In the genomic region with DNA sequence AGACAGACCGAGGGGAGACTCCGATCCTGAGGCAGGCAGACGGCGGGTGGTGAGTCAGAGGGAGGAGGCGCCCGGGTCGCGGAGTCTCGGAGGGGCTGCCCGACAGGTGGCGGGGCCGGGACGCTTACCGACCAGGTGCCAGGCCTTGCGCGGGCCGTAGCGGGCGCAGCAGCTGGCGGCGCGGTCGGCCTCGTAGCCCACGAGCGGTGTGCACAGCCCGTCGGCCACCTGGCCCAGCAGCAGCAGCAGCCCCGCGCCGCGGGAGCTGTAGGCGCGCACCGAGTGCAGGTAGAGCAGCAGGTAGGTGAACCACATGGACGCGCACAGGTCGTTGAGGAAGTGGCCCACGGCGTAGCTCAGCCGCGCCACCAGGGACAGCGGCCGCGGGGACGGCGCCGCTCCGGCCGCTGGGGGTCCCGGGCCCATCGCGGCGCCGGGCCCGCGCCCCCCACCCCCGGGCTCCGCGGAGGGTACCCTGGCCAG, we compare ENCODE assay signal across 8 cellular contexts. TPM values are rescaled to one million over a fixed set of nuclear protein-coding genes. Genes with fewer than 3 reads are reported as not detected.
DNase-seq lines count a peak whose midpoint lies in the region; ATAC-seq and TF ChIP-seq lines count a peak whose summit lies in the region.

No MANE protein-coding gene starts in this region.

- no peaks in the 10 kb centered on the region for H3K27me3 ChIP-seq in CD4-positive, alpha-beta memory T cell (ENCODE audit: insufficient read depth, low read length)
- H3K27me3 ChIP-seq in neuronal stem cell (ENCODE audit: control insufficient read depth in 3 of 3, insufficient read depth in 3 of 3, low read depth in 1 of 3, low read length in 3 of 3), result no peaks in the 10 kb centered on the region

- peaks cover 0 to 10% of the 10 kb centered on the region in 2 donors for H3K36me3 Mint-ChIP-seq in CD4-positive, alpha-beta memory T cell
- no peaks in the 10 kb centered on the region for H3K36me3 Mint-ChIP-seq in type B pancreatic cell

- H3K36me3 ChIP-seq in CD4-positive, alpha-beta memory T cell (ENCODE audit: insufficient read depth, low read length), result no peaks in the 10 kb centered on the region
- H3K36me3 ChIP-seq in neuronal stem cell (replicated peaks in 1 of 2; ENCODE audit: control insufficient read depth in 2 of 2, insufficient read depth in 2 of 2, low read length in 2 of 2), result no peaks in the 10 kb centered on the region

- peak overlapping the region; percentile 98 for H3K9ac ChIP-seq in neuronal stem cell (ENCODE audit: low read depth, low read length, poor library complexity)

- H3K4me1 Mint-ChIP-seq in CD4-positive, alpha-beta memory T cell, result peaks cover 21 to 45% (median 32%) of the 10 kb centered on the region in 4 donors
- peaks cover 16% of the 10 kb centered on the region for H3K4me1 Mint-ChIP-seq in type B pancreatic cell (ENCODE audit: unreplicated experiment)

- H3K9me3 Mint-ChIP-seq in CD4-positive, alpha-beta memory T cell, result peaks cover 0 to 3% (median 0%) of the 10 kb centered on the region in 8 donors
- H3K9me3 Mint-ChIP-seq in type B pancreatic cell, result no peaks in the 10 kb centered on the region

- H3K4me3 ChIP-seq in CD4-positive, alpha-beta memory T cell (ENCODE audit: low read length in 2 of 2), result peak overlapping the region; percentile 73 to 81
- H3K4me3 ChIP-seq in epithelial cell of proximal tubule (ENCODE audit: low read depth, low read length) (peak overlapping the region; percentile 87), neuronal stem cell (ENCODE audit: low read length in 2 of 2) (peak overlapping the region; percentile 99)

- peak; percentile 7 for ATAC-seq in GM21447 (IDR thresholded peaks at IDR 0.05; ENCODE audit: unreplicated experiment)

- H3K27me3 Mint-ChIP-seq in CD4-positive, alpha-beta memory T cell, result peaks cover 0 to 1% of the 10 kb centered on the region in 2 donors
- H3K27me3 Mint-ChIP-seq in type B pancreatic cell, result no peaks in the 10 kb centered on the region

- H3K4me3 Mint-ChIP-seq in CD4-positive, alpha-beta memory T cell, result peak overlapping the region; percentile 92 to 99 (median 96)
- H3K4me3 Mint-ChIP-seq in type B pancreatic cell, result peak overlapping the region; percentile 92

- peaks cover 12% of the 10 kb centered on the region for H3K79me1 ChIP-seq in neuronal stem cell (ENCODE audit: low read depth, low read length)

- CTCF ChIA-PET in CD4-positive, alpha-beta memory T cell (lab: Charles Lee; ENCODE audit: partially characterized antibody), result interaction anchor here (0.6 to 4.3 kb wide), 6 partner anchors 9 to 28 kb away, joined by 3 to 49 read pairs (median 4); a partner anchor contains a TSS

- H4K91ac ChIP-seq in neuronal stem cell (ENCODE audit: low read depth, low read length, poor library complexity), result no peak overlapping the region

- H3K18ac ChIP-seq in neuronal stem cell (ENCODE audit: low read length), result peak overlapping the region; percentile 87

- intact Hi-C loops in CD4-positive, alpha-beta memory T cell (cut with micrococcal nuclease), result loop anchor here (1.0 kb wide), 2 partner anchors 15 to 70 kb away; a partner anchor contains a TSS

- peak overlapping the region; percentile 75 for H2BK5ac ChIP-seq in neuronal stem cell (ENCODE audit: low read length)

- no peak for TF ChIP-seq CTCF in epithelial cell of proximal tubule (conservative IDR thresholded peaks at IDR 0.05; ENCODE audit: low read depth, low read length)
- TF ChIP-seq CTCF in type B pancreatic cell (conservative IDR thresholded peaks at IDR 0.05), result peak; percentile 29

- H3K27ac ChIP-seq in CD4-positive, alpha-beta memory T cell (ENCODE audit: low read depth, low read length), result peak overlapping the region; percentile 74
- H3K27ac ChIP-seq in neuronal stem cell (replicated peaks; ENCODE audit: low read length), result no peak overlapping the region

- no peak overlapping the region for H2BK120ac ChIP-seq in neuronal stem cell (ENCODE audit: low read depth, low read length)

- no peak overlapping the region for H2BK12ac ChIP-seq in neuronal stem cell (ENCODE audit: low read length)

- peaks cover 49% of the 10 kb centered on the region for H3K4me1 ChIP-seq in CD4-positive, alpha-beta memory T cell (ENCODE audit: insufficient read depth, low read length)
- H3K4me1 ChIP-seq in neuronal stem cell (ENCODE audit: control insufficient read depth in 2 of 2, insufficient read depth in 1 of 2, low read depth in 1 of 2, low read length in 2 of 2), result peaks cover 6 to 10% of the 10 kb centered on the region in 2 donors

- H3K27ac Mint-ChIP-seq in CD4-positive, alpha-beta memory T cell, result peak overlapping the region; percentile 92 to 99 (median 97)
- H3K27ac Mint-ChIP-seq in type B pancreatic cell, result peak overlapping the region; percentile 78

- peak overlapping the region; percentile 99 for H3K23ac ChIP-seq in neuronal stem cell (ENCODE audit: low read depth, low read length, poor library complexity)

- POLR2A ChIA-PET in CD4-positive, alpha-beta memory T cell (lab: Charles Lee; ENCODE audit: partially characterized antibody), result interaction anchor here (0.7 to 7.2 kb wide), 19 partner anchors 9 to 690 kb away, joined by 3 to 54 read pairs (median 6); a partner anchor contains a TSS

- peak; percentile 53 to 85 (median 59) for DNase-seq in CD4-positive, alpha-beta memory T cell
- DNase-seq in M059J (ENCODE audit: low read depth), result peak; percentile 62
- DNase-seq in activated CD8-positive, alpha-beta memory T cell treated with anti-CD3 and anti-CD28 coated beads for 48 hours (ENCODE audit: low read depth in 2 of 3, low spot score in 2 of 3), result peak in 2 of 3 experiments; percentile 28 to 42
- DNase-seq in epithelial cell of proximal tubule (ENCODE audit: low read depth), result no peak
- no peak for DNase-seq in neuronal stem cell (ENCODE audit: low spot score)
- no peak for DNase-seq in type B pancreatic cell (ENCODE audit: extremely low spot score, unreplicated experiment)
- no peak for DNase-seq in A172 (ENCODE audit: low spot score)

- no CpG with 5 or more reads among the region's 60 CpGs for WGBS in neuronal stem cell (ENCODE audit: extremely low coverage in 2 of 2, insufficient read length in 2 of 2, insufficient replicate concordance in 1 of 2), 2 donors

- no peak overlapping the region for H4K8ac ChIP-seq in neuronal stem cell (ENCODE audit: low read depth, low read length)

- no peaks in the 10 kb centered on the region for H3K9me3 ChIP-seq in CD4-positive, alpha-beta memory T cell (ENCODE audit: control insufficient read depth in 1 of 2, low read length in 2 of 2)
- H3K9me3 ChIP-seq in neuronal stem cell (replicated peaks in 1 of 2; ENCODE audit: control insufficient read depth in 2 of 2, insufficient read depth in 1 of 2, low read depth in 1 of 2, low read length in 2 of 2), result no peaks in the 10 kb centered on the region

- H2AK5ac ChIP-seq in neuronal stem cell (ENCODE audit: low read depth, low read length), result peak overlapping the region; percentile 86

- peak overlapping the region; percentile 94 for H3K4me2 ChIP-seq in neuronal stem cell (ENCODE audit: insufficient read depth, low read length, poor library complexity, severe bottlenecking)

- H3K4ac ChIP-seq in neuronal stem cell (ENCODE audit: low read length), result no peak overlapping the region

- H2AFZ ChIP-seq in neuronal stem cell (ENCODE audit: low read length), result peak overlapping the region; percentile 99

- peak overlapping the region; percentile 97 for H3K14ac ChIP-seq in neuronal stem cell (ENCODE audit: low read length)

- peak overlapping the region; percentile 49 for H2BK15ac ChIP-seq in neuronal stem cell (ENCODE audit: low read length)

RNA-seq across cellular contexts. Expression of a gene that starts 0.4 kb away (rescaled TPM):
- total RNA-seq in CD4-positive, alpha-beta memory T cell, result 100 to 1,000 TPM; 128 to 136 TPM
- 10 to 100 TPM; 45.5 to 54.3 TPM for polyA plus RNA-seq in CD4-positive, alpha-beta memory T cell
- total RNA-seq in M059J (2014; rRNA removed; shearing (Covaris generic)), result 50.7 and 105 TPM in 2 replicates
- 238 and 260 TPM in 2 replicates for total RNA-seq in epithelial cell of proximal tubule
- 27.9 TPM for polyA plus RNA-seq in neuronal stem cell (2013, experiment 1 of 2)
- polyA plus RNA-seq in neuronal stem cell (2013, experiment 2 of 2), result 25.3 TPM
- total RNA-seq in type B pancreatic cell (ENCODE audit: low replicate concordance), result 74.1 and 80.9 TPM in 2 replicates
- 152 and 169 TPM in 2 replicates for total RNA-seq in A172 (2014; rRNA removed; shearing (Covaris generic))

RNA-seq across cellular contexts. Expression of a gene that starts 15.7 kb away (rescaled TPM):
- 10 to 100 TPM; 48.1 to 51.6 TPM for total RNA-seq in CD4-positive, alpha-beta memory T cell
- 10 to 100 TPM; 42.4 to 43.0 TPM for polyA plus RNA-seq in CD4-positive, alpha-beta memory T cell
- total RNA-seq in M059J (2014; rRNA removed; shearing (Covaris generic)), result 112 and 151 TPM in 2 replicates
- total RNA-seq in epithelial cell of proximal tubule (125 and 135 TPM in 2 replicates), type B pancreatic cell (ENCODE audit: low replicate concordance) (60.1 and 78.3 TPM in 2 replicates)
- 76.9 TPM for polyA plus RNA-seq in neuronal stem cell (2013, experiment 1 of 2)
- polyA plus RNA-seq in neuronal stem cell (2013, experiment 2 of 2), result 73.8 TPM
- 224 and 260 TPM in 2 replicates for total RNA-seq in A172 (2014; rRNA removed; shearing (Covaris generic))

RNA-seq across cellular contexts. Expression of a gene that starts 18.0 kb away (rescaled TPM):
- 10 to 100 TPM in 1 of 2 experiments, 1 to 10 TPM in 1; 8.1 to 10.6 TPM for total RNA-seq in CD4-positive, alpha-beta memory T cell
- polyA plus RNA-seq in CD4-positive, alpha-beta memory T cell, result under 1 TPM in 1 of 2 donors, not detected in 1; 0.55 TPM
- total RNA-seq in M059J (2014; rRNA removed; shearing (Covaris generic)), result not detected in 2 replicates
- not detected in 2 replicates for total RNA-seq in epithelial cell of proximal tubule
- 0.07 TPM for polyA plus RNA-seq in neuronal stem cell (2013, experiment 1 of 2)
- polyA plus RNA-seq in neuronal stem cell (2013, experiment 2 of 2), result 0.07 TPM
- total RNA-seq in type B pancreatic cell (ENCODE audit: low replicate concordance), result 1.3 and 3.4 TPM in 2 replicates
- not detected in 2 replicates for total RNA-seq in A172 (2014; rRNA removed; shearing (Covaris generic))

RNA-seq across cellular contexts. Expression of a gene that starts 28.3 kb away (rescaled TPM):
- total RNA-seq in CD4-positive, alpha-beta memory T cell, result under 1 TPM; 0.64 to 0.70 TPM
- polyA plus RNA-seq in CD4-positive, alpha-beta memory T cell, result under 1 TPM in 1 of 2 donors, not detected in 1; 0.45 TPM
- not detected in 2 replicates for total RNA-seq in M059J (2014; rRNA removed; shearing (Covaris generic))
- not detected in 2 replicates for total RNA-seq in epithelial cell of proximal tubule
- 0.46 TPM for polyA plus RNA-seq in neuronal stem cell (2013, experiment 1 of 2)
- 0.47 TPM for polyA plus RNA-seq in neuronal stem cell (2013, experiment 2 of 2)
- 0.07 TPM in 1 of 2 replicates, not detected in the other for total RNA-seq in type B pancreatic cell (ENCODE audit: low replicate concordance)
- 0.07 TPM in 1 of 2 replicates, not detected in the other for total RNA-seq in A172 (2014; rRNA removed; shearing (Covaris generic))

RNA-seq across cellular contexts. Expression of a gene that starts 49.7 kb away (rescaled TPM):
- total RNA-seq in CD4-positive, alpha-beta memory T cell, result under 1 TPM; 0.64 to 0.70 TPM
- 1 to 10 TPM in 1 of 2 donors, under 1 TPM in 1; 0.35 to 1.1 TPM for polyA plus RNA-seq in CD4-positive, alpha-beta memory T cell
- total RNA-seq in M059J (2014; rRNA removed; shearing (Covaris generic)), result 0.59 TPM in 1 of 2 replicates, not detected in the other
- total RNA-seq in epithelial cell of proximal tubule (0.17 and 0.51 TPM in 2 replicates), type B pancreatic cell (ENCODE audit: low replicate concordance) (not detected in 2 replicates)
- polyA plus RNA-seq in neuronal stem cell (2013, experiment 1 of 2), result 0.11 TPM
- polyA plus RNA-seq in neuronal stem cell (2013, experiment 2 of 2), result 0.12 TPM
- total RNA-seq in A172 (2014; rRNA removed; shearing (Covaris generic)), result 3.4 and 7.4 TPM in 2 replicates

Comparison
In these comparisons a context has a peak if more than half of its experiments do, and no peak if none do; other contexts are left out.
1. DNase-seq: peak in CD4-positive, alpha-beta memory T cell (5 of 5), M059J (single experiment) and activated CD8-positive, alpha-beta memory T cell treated with anti-CD3 and anti-CD28 coated beads for 48 hours (2 of 3); none in epithelial cell of proximal tubule (single experiment), neuronal stem cell (single experiment), type B pancreatic cell (single experiment) and A172 (single experiment).
2. Peak in every context shown above with its lines, with median percentiles within 50 percentile points of each other: H3K4me3 ChIP-seq.